In the genomic region with DNA sequence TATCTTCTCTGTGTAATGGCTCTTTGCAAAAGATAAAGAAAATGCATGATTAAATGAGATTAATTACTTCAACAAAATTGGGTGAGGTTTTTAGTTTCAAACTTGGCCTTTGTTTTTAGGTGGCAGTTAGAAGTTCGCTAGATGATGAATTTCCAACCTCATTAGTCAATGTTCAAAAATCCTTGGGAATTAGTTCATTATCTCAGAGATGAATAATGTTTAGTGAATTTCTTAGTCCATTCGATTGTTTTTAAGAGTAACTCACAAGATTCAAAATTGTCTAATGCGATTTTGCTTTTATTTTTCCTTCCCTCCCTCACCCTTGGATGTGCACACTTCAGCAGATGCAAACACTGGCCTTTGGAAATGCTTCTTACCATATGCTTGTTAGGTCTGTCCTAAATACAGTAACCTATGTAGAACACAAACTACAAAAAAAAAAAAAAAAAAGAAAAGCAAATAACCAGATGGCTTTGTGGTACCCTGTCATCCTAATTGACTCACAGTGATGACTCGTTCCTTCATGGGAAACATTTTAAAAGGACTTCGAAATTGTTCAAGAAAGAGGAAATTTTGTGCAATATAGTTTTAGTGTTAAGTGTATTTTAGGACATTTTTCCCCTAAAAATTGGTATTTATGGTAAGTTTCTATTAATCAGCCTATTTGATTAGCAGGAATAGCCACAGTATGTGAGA, we compare ENCODE assay signal across 12 cellular contexts.
DNase-seq lines count a peak whose midpoint lies in the region; ATAC-seq, FAIRE-seq and TF ChIP-seq lines count a peak whose summit lies in the region.
"Had no signal": no experiment of that assay in that cellular context is flagged by ENCODE, and none has a peak within 500 bp of the region (broad histone marks: within the 10 kb centered on the region; RNA-seq: fewer than 3 reads in every experiment).

No MANE protein-coding gene starts in this region.

- H2BK120ac ChIP-seq in IMR-90 (ENCODE audit: low read depth, low read length), result no peak overlapping the region

- no peaks in the 10 kb centered on the region for H3K9me3 ChIP-seq in IMR-90 (ENCODE audit: control insufficient read depth, insufficient read depth, low read length)
- no peaks in the 10 kb centered on the region for H3K9me3 ChIP-seq in K562 (replicated peaks; ENCODE audit: control insufficient read depth, insufficient read depth, low read depth, low read length)
- H3K9me3 ChIP-seq: prostate gland had no signal

- no peak overlapping the region for H2AFZ ChIP-seq in IMR-90 (replicated peaks; ENCODE audit: low read length, poor library complexity)
- H2AFZ ChIP-seq in K562 (ENCODE audit: low read depth, low read length), result no peak overlapping the region

- TF ChIP-seq POLR2A in IMR-90 (IDR thresholded peaks at IDR 0.05; ENCODE audit: low read depth, low read length) (no peak), K562 (conservative IDR thresholded peaks at IDR 0.05) (no peak)

- BruUV-seq in IMR-90 (replicated peaks; lab: Mats Ljungman, UMichigan) (no TSS peak), K562 (replicated peaks; lab: Mats Ljungman, UMichigan) (no TSS peak)

- TF ChIP-seq RAD21 in IMR-90 (IDR thresholded peaks at IDR 0.05; ENCODE audit: low read length), result no peak
- TF ChIP-seq RAD21 in K562 (CRISPR knock-in tag; conservative IDR thresholded peaks at IDR 0.05 in 1 of 2, IDR thresholded peaks at IDR 0.05 in 1 of 2), result no peak

- H3K14ac ChIP-seq in IMR-90 (replicated peaks; ENCODE audit: low read depth, low read length), result no peak overlapping the region

- H2BK20ac ChIP-seq in IMR-90 (ENCODE audit: low read depth, low read length), result no peak overlapping the region

- H2BK5ac ChIP-seq in IMR-90 (ENCODE audit: low read depth, low read length, poor library complexity, severe bottlenecking), result peak overlapping the region; percentile 24

- no peak for TF ChIP-seq EP300 in K562 (IDR thresholded peaks at IDR 0.05; ENCODE audit: low read length)

- H3K79me1 ChIP-seq in IMR-90 (ENCODE audit: low read depth in 1 of 2, low read length in 2 of 2), result no peaks in the 10 kb centered on the region; a peak in 1 of 4 replicates

- dilution Hi-C loops in IMR-90 (cut with HindIII; ENCODE audit: low sequenced_read_pairs, unreplicated experiment), result no loop called here

- POLR2A ChIA-PET in IMR-90 (lab: Charles Lee; ENCODE audit: unreplicated experiment) (no interaction called here), K562 (lab: Yijun Ruan, JAX) (interaction anchor here (0.6 to 1.0 kb wide), 2 partner anchors 75 to 444 kb away, joined by 3 read pairs; no protein-coding TSS in a partner anchor)

- in situ Hi-C loops in IMR-90 (cut with MboI; ENCODE audit: low sequenced_read_pairs), result no loop called here
- in situ Hi-C loops in K562 (cut with MboI), result no loop called here

- ATAC-seq in IMR-90 (ENCODE audit: low read depth) (no peak; the same call in 1 of the 2 replicates), K562 (no peak), GM21367 (IDR thresholded peaks at IDR 0.05; ENCODE audit: unreplicated experiment) (no peak)

- no peak for FAIRE-seq in K562 (lab: Jason Lieb, UNC)

- H2BK15ac ChIP-seq in IMR-90 (ENCODE audit: low read depth, low read length), result no peak overlapping the region

- no peaks in the 10 kb centered on the region for H3K27me3 ChIP-seq in IMR-90 (ENCODE audit: control insufficient read depth, insufficient read depth, low read length)
- no peaks in the 10 kb centered on the region for H3K27me3 ChIP-seq in K562 (ENCODE audit: control insufficient read depth in 2 of 2, insufficient read depth in 2 of 2, low read length in 2 of 2)
- no peaks in the 10 kb centered on the region for H3K27me3 ChIP-seq in rectal smooth muscle tissue (ENCODE audit: control insufficient read depth, insufficient read depth, low read length)

- CTCF ChIA-PET in IMR-90 (lab: Yijun Ruan, JAX) (no interaction called here), K562 (lab: Yijun Ruan, JAX; ENCODE audit: low intra/inter-chr PET ratio) (no interaction called here)

- H3K9me1 ChIP-seq in IMR-90 (ENCODE audit: insufficient read depth, low read length) (peaks cover 12% of the 10 kb centered on the region), K562 (ENCODE audit: control insufficient read depth, insufficient read depth, low read length) (no peaks in the 10 kb centered on the region)

- WGBS in IMR-90 (ENCODE audit: extremely low coverage in 2 of 2, insufficient read length in 1 of 2), 2 experiments, result no CpG with 5 or more reads among the region's 5 CpGs
- 7% methylated on average over 5 of the region's 5 CpGs for WGBS in K562 (ENCODE audit: insufficient coverage, low coverage, missing lambda C conversion rate)

- peak overlapping the region; percentile 47; the same call in 1 of the 2 replicates for H3K18ac ChIP-seq in IMR-90 (ENCODE audit: low read depth, low read length)

- H3K9ac ChIP-seq in IMR-90 (ENCODE audit: low read depth, low read length) (no peak overlapping the region; the same call in 1 of the 2 replicates), K562 (ENCODE audit: insufficient read depth in 1 of 2, low read depth in 2 of 2, low read length in 2 of 2) (no peak overlapping the region), rectal smooth muscle tissue (ENCODE audit: low read length) (no peak overlapping the region)

- H3K4me2 ChIP-seq in IMR-90 (ENCODE audit: low read depth, low read length) (peak overlapping the region; percentile 33; the same call in 1 of the 2 replicates), K562 (ENCODE audit: insufficient read depth, low read length) (no peak overlapping the region)

- H2AK9ac ChIP-seq in IMR-90 (replicated peaks; ENCODE audit: low read depth, low read length, poor library complexity), result no peak overlapping the region

- no peaks in the 10 kb centered on the region for H3K79me2 ChIP-seq in K562 (ENCODE audit: control insufficient read depth, insufficient read depth, low read length)

- H3K36me3 ChIP-seq in IMR-90 (ENCODE audit: control insufficient read depth, insufficient read depth, low read length) (peaks cover 5% of the 10 kb centered on the region), K562 (ENCODE audit: control insufficient read depth, insufficient read depth, low read length) (no peaks in the 10 kb centered on the region), rectal smooth muscle tissue (ENCODE audit: control insufficient read depth, insufficient read depth, low read length) (no peaks in the 10 kb centered on the region)
- H3K36me3 ChIP-seq: prostate gland had no signal

- DNase-seq in NCI-H146 (lab: John Stamatoyannopoulos, UW) (peak; percentile 18), NCI-H146 treated with DMSO at 0.1 percent for 48 hours (lab: John Stamatoyannopoulos, UW; ENCODE audit: unreplicated experiment) (no peak), IMR-90 (peak; percentile 85), K562 (ENCODE audit: extremely low read depth in 1 of 4, low spot score in 3 of 4) (peak in 2 of 4 experiments; percentile 13 to 14), NCI-H748 (lab: John Stamatoyannopoulos, UW; ENCODE audit: unreplicated experiment) (no peak), NCI-H345 treated with DMSO at 0.1 percent for 48 hours (lab: John Stamatoyannopoulos, UW; ENCODE audit: unreplicated experiment) (no peak)
- DNase-seq: 8988T; activated CD8-positive, alpha-beta memory T cell treated with anti-CD3 and anti-CD28 coated beads, Interleukin-2, amount 50 U/mL, for 48 hours; NCI-H2029 had no signal

- TF ChIP-seq CTCF in IMR-90 (conservative IDR thresholded peaks at IDR 0.05; ENCODE audit: low read depth, low read length) (no peak), K562 (IDR thresholded peaks at IDR 0.05 in 2 of 3, conservative IDR thresholded peaks at IDR 0.05 in 1 of 3; ENCODE audit: insufficient read depth in 2 of 3, low read depth in 1 of 3, low read length in 3 of 3) (no peak)

- H3K56ac ChIP-seq in IMR-90 (ENCODE audit: extremely low read depth, insufficient read depth, low read length), result no peak overlapping the region; the same call in 1 of the 2 replicates

- no peak overlapping the region for H3K4me3 ChIP-seq in IMR-90 (ENCODE audit: insufficient read depth, low read depth, low read length)
- no peak overlapping the region for H3K4me3 ChIP-seq in K562
- H3K4me3 ChIP-seq in rectal smooth muscle tissue (ENCODE audit: low read length), result no peak overlapping the region
- H3K4me3 ChIP-seq: prostate gland had no signal

- H4K8ac ChIP-seq in IMR-90 (ENCODE audit: low read depth in 2 of 2, low read length in 2 of 2), result 0 out of 4 replicates have a peak overlapping the region, but pooled peaks of 1 of the 2 experiments have one; percentile 1

- no peak overlapping the region for H4K5ac ChIP-seq in IMR-90 (ENCODE audit: low read depth, low read length)

- H4K20me1 ChIP-seq in IMR-90 (ENCODE audit: insufficient read depth, low read length) (no peaks in the 10 kb centered on the region), K562 (replicated peaks; ENCODE audit: control insufficient read depth, insufficient read depth, low read length) (no peaks in the 10 kb centered on the region)

- H3K27ac ChIP-seq in IMR-90 (ENCODE audit: insufficient read depth, low read length) (no peak overlapping the region), K562 (ENCODE audit: extremely low read depth, low read depth, low read length) (no peak overlapping the region), rectal smooth muscle tissue (ENCODE audit: low read depth, low read length) (peak overlapping the region; percentile 17)
- H3K27ac ChIP-seq: prostate gland had no signal

- H3K23ac ChIP-seq in IMR-90 (ENCODE audit: low read depth, low read length), result no peak overlapping the region

- peaks cover 17% of the 10 kb centered on the region for H3K4me1 ChIP-seq in IMR-90 (ENCODE audit: control insufficient read depth, insufficient read depth, low read length)
- H3K4me1 ChIP-seq in K562 (replicated peaks in 1 of 2; ENCODE audit: control insufficient read depth in 2 of 2, insufficient read depth in 2 of 2, low read length in 2 of 2), result no peaks in the 10 kb centered on the region
- H3K4me1 ChIP-seq in rectal smooth muscle tissue (ENCODE audit: control insufficient read depth, insufficient read depth, low read length), result peaks cover 22% of the 10 kb centered on the region
- H3K4me1 ChIP-seq: prostate gland had no signal

- intact Hi-C loops in IMR-90 (cut with micrococcal nuclease) (no loop called here), K562 (cut with micrococcal nuclease) (no loop called here)

- H3K4ac ChIP-seq in IMR-90 (ENCODE audit: low read depth, low read length), result no peak overlapping the region

- H4K91ac ChIP-seq in IMR-90 (ENCODE audit: insufficient read depth, low read depth, low read length), result no peak overlapping the region

- no peak overlapping the region for H2AK5ac ChIP-seq in IMR-90 (ENCODE audit: low read depth, low read length)

TF ChIP-seq in IMR-90, 13 proteins besides CTCF, POLR2A, EP300 and RAD21 (continues in another document):
- no peak for TF ChIP-seq CHD1 (IDR thresholded peaks at IDR 0.05; ENCODE audit: low read depth, low read length)
- peak; percentile 33; the same call in 1 of the 2 replicates for TF ChIP-seq CEBPB (IDR thresholded peaks at IDR 0.05; ENCODE audit: low read depth, low read length)
- TF ChIP-seq NFE2L2 (IDR thresholded peaks at IDR 0.05; ENCODE audit: low read depth, low read length), result no peak

TF ChIP-seq in K562, 482 proteins besides CTCF, POLR2A, EP300 and RAD21 (continues in another document):
- no peak for TF ChIP-seq MAZ (CRISPR knock-in tag; conservative IDR thresholded peaks at IDR 0.05 in 1 of 2, IDR thresholded peaks at IDR 0.05 in 1 of 2)
- no peak for TF ChIP-seq ZNF764 (CRISPR knock-in tag; IDR thresholded peaks at IDR 0.05; ENCODE audit: low read depth)

Comparison
In these comparisons a context has a peak if more than half of its experiments do, and no peak if none do; other contexts are left out.
1. DNase-seq: peak in NCI-H146 (single experiment) and IMR-90 (single experiment); none in NCI-H146 treated with DMSO at 0.1 percent for 48 hours (single experiment), NCI-H748 (single experiment) and NCI-H345 treated with DMSO at 0.1 percent for 48 hours (single experiment).